8 cellular contexts compared by ENCODE assay signal in the genomic region with DNA sequence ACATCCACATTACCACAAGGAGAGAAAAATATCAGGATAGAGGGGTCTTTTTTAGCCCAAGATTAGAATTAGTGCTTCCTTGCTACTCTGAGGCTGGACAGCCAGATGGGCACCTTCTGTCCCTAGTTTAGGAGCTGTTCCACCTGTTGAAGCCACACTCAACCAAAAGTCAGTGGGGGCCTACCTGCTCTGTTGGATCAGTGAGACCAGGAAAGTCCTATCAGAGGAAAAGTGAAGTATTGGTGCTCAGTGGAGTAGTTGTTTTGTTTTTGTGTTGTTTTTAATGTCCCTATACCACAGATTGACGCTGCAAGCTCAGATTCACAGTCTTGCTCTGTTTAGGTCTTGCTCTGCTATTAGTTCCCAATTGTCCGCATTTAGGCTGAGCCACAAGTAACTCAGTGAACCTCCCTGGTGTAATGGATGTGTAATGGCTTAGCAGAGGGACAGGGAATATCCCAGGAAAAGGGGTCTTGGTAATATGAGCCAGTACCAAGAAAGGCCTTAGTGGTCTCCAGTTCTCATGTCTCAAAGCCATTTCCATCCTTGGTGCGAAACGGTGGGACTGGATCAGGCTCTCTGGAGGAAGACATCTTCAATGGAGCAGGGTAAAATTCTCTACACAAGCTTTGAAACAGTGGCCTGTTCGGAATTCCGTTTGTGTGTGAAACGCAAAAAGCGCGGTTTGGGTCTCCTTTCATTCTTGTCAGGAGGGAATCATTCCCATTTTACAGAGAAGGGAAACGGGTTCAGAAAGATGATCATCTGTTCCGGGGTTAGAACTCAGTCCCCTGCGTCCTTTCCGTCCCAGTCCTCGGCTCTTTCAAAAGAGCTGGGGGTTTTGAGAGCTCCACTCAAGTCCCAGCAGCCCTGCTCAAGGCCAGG. TPM values are rescaled to one million over a fixed set of nuclear protein-coding genes. Genes with fewer than 3 reads are reported as not detected.
DNase-seq lines count a peak whose midpoint lies in the region; ATAC-seq, FAIRE-seq and TF ChIP-seq lines count a peak whose summit lies in the region.

No MANE protein-coding gene starts in this region.

- FAIRE-seq in HepG2 (lab: Jason Lieb, UNC): no peak

- TF ChIP-seq RAD21 in HepG2 (CRISPR knock-in tag; IDR thresholded peaks at IDR 0.05): no peak

- TF ChIP-seq POLR2A in HepG2 (IDR thresholded peaks at IDR 0.05; ENCODE audit: insufficient read depth in 1 of 2, low read depth in 2 of 2, low read length in 2 of 2): no peak
- no peak for TF ChIP-seq POLR2A in upper lobe of left lung (IDR thresholded peaks at IDR 0.05)

- POLR2A ChIA-PET in HepG2 (lab: Yijun Ruan, JAX): interaction anchor here (0.6 to 3.2 kb wide), 19 partner anchors 9 to 1052 kb away, joined by 3 to 42 read pairs (median 4); partner anchors contain the start of genes STK4, TOMM34 and YWHAB

- intact Hi-C loops in HepG2 (cut with micrococcal nuclease; ENCODE audit: unreplicated experiment): no loop called here

- H3K27ac ChIP-seq in HepG2 (ENCODE audit: extremely low read length, insufficient read depth, low read length) (peak overlapping the region; percentile 46), upper lobe of left lung (peak overlapping the region in 1 of 4 donors; percentile 41)

- H3K27me3 ChIP-seq in HepG2 (ENCODE audit: control insufficient read depth in 1 of 2, insufficient read depth in 2 of 2, low read length in 2 of 2) (no peaks in the 10 kb centered on the region; a peak in 1 of 5 replicates), upper lobe of left lung (no peaks in the 10 kb centered on the region)

- H3K4me1 Mint-ChIP-seq in activated T-cell treated with anti-CD3 and anti-CD28 coated beads, Interleukin-2, amount 50 U/mL, for 72 hours (ENCODE audit: low read depth): peaks cover 38% of the 10 kb centered on the region
- peaks cover 24% of the 10 kb centered on the region for H3K4me1 Mint-ChIP-seq in activated naive CD8-positive, alpha-beta T cell treated with anti-CD3 and anti-CD28 coated beads for 36 hours

- no peak for ATAC-seq in activated T-cell treated with anti-CD3 and anti-CD28 coated beads, Interleukin-2, amount 50 U/mL, for 72 hours (replicated peaks in 1 of 2)
- ATAC-seq in HepG2 (no peak), upper lobe of left lung (ENCODE audit: low FRiP score in 2 of 2) (no peak), HG03521 (IDR thresholded peaks at IDR 0.05; ENCODE audit: unreplicated experiment) (no peak), HG03571 (IDR thresholded peaks at IDR 0.05; ENCODE audit: unreplicated experiment) (no peak)

- WGBS in HepG2 (ENCODE audit: low lambda C conversion rate): 67% methylated on average over 14 of the region's 14 CpGs
- WGBS in upper lobe of left lung, 2 donors: 33 to 36% methylated on average over 14 of the region's 14 CpGs

- H3K4me3 Mint-ChIP-seq in activated T-cell treated with anti-CD3 and anti-CD28 coated beads, Interleukin-2, amount 50 U/mL, for 72 hours: peak overlapping the region; percentile 92 to 94
- peak overlapping the region; percentile 71 for H3K4me3 Mint-ChIP-seq in activated naive CD8-positive, alpha-beta T cell treated with anti-CD3 and anti-CD28 coated beads for 36 hours

- H3K27me3 Mint-ChIP-seq in activated T-cell treated with anti-CD3 and anti-CD28 coated beads, Interleukin-2, amount 50 U/mL, for 72 hours (ENCODE audit: low read depth): no peaks in the 10 kb centered on the region
- H3K27me3 Mint-ChIP-seq in activated naive CD8-positive, alpha-beta T cell treated with anti-CD3 and anti-CD28 coated beads for 36 hours: no peaks in the 10 kb centered on the region

- H3K36me3 ChIP-seq in HepG2 (replicated peaks in 1 of 2; ENCODE audit: control insufficient read depth in 1 of 2, insufficient read depth in 2 of 2, low read length in 2 of 2): peaks cover 23 to 59% of the 10 kb centered on the region in 2 experiments
- peaks cover 8 to 47% (median 35%) of the 10 kb centered on the region in 4 donors for H3K36me3 ChIP-seq in upper lobe of left lung

- peaks cover 3% of the 10 kb centered on the region; the same call in 1 of the 2 replicates for H4K20me1 ChIP-seq in HepG2 (ENCODE audit: insufficient read depth, low read length)

- BruUV-seq in HepG2 (replicated peaks; lab: Mats Ljungman, UMichigan): TSS peak; percentile 13

- H3K9ac ChIP-seq in HepG2 (ENCODE audit: insufficient read depth, low read depth, low read length): peak overlapping the region; percentile 35; the same call in 1 of the 2 replicates

- peaks cover 8% of the 10 kb centered on the region for H3K79me2 ChIP-seq in HepG2 (ENCODE audit: insufficient read depth, low read length)

- H3K4me2 ChIP-seq in HepG2 (ENCODE audit: low read depth, low read length): peak overlapping the region; percentile 99

- no peak; a peak in 1 of 4 replicates for TF ChIP-seq EP300 in HepG2 (IDR thresholded peaks at IDR 0.05; ENCODE audit: low read depth in 2 of 2, low read length in 2 of 2)
- TF ChIP-seq EP300 in HepG2 (CRISPR knock-in tag; IDR thresholded peaks at IDR 0.05; ENCODE audit: borderline replicate concordance): no peak
- TF ChIP-seq EP300 in upper lobe of left lung (IDR thresholded peaks at IDR 0.05): no peak

- TF ChIP-seq CTCF in HepG2 (CRISPR knock-in tag; IDR thresholded peaks at IDR 0.05) (no peak), upper lobe of left lung (IDR thresholded peaks at IDR 0.05) (no peak)

- H3K9me3 ChIP-seq in HepG2 (ENCODE audit: low read length) (no peaks in the 10 kb centered on the region), upper lobe of left lung (no peaks in the 10 kb centered on the region)

- H3K4me1 ChIP-seq in HepG2 (ENCODE audit: insufficient read depth, low read length) (peaks cover 14% of the 10 kb centered on the region), upper lobe of left lung (peaks cover 11 to 28% (median 19%) of the 10 kb centered on the region in 4 donors)

- H3K4me3 ChIP-seq in HepG2 (replicated peaks in 1 of 3; ENCODE audit: insufficient read depth in 1 of 3, low read depth in 2 of 3, low read length in 3 of 3): peak overlapping the region; percentile 87 to 97 (median 95); a peak in 4 of 6 replicates
- peak overlapping the region in 3 of 4 donors; percentile 68 to 81 (median 76) for H3K4me3 ChIP-seq in upper lobe of left lung

- peaks cover 5 to 22% of the 10 kb centered on the region in 2 donors for H3K36me3 Mint-ChIP-seq in activated T-cell treated with anti-CD3 and anti-CD28 coated beads, Interleukin-2, amount 50 U/mL, for 72 hours (ENCODE audit: insufficient read depth in 2 of 2)
- peaks cover 26% of the 10 kb centered on the region for H3K36me3 Mint-ChIP-seq in activated naive CD8-positive, alpha-beta T cell treated with anti-CD3 and anti-CD28 coated beads for 36 hours

- in situ Hi-C loops in HepG2 (cut with HindIII; ENCODE audit: extremely low pct_ligation_motif_present, low pct_unique_long_range_greater_than_20kb): no loop called here

- H3K27ac Mint-ChIP-seq in activated T-cell treated with anti-CD3 and anti-CD28 coated beads, Interleukin-2, amount 50 U/mL, for 72 hours: peak overlapping the region; percentile 76
- H3K27ac Mint-ChIP-seq in activated naive CD8-positive, alpha-beta T cell treated with anti-CD3 and anti-CD28 coated beads for 36 hours: peak overlapping the region; percentile 56

- H2AFZ ChIP-seq in HepG2 (ENCODE audit: low read length): no peak overlapping the region

- CTCF ChIA-PET in HepG2 (lab: Yijun Ruan, JAX; ENCODE audit: low intra/inter-chr PET ratio, low total read pairs): no interaction called here

- H3K9me3 Mint-ChIP-seq in activated T-cell treated with anti-CD3 and anti-CD28 coated beads, Interleukin-2, amount 50 U/mL, for 72 hours: no peaks in the 10 kb centered on the region
- H3K9me3 Mint-ChIP-seq in activated naive CD8-positive, alpha-beta T cell treated with anti-CD3 and anti-CD28 coated beads for 36 hours: no peaks in the 10 kb centered on the region

- DNase-seq in activated T-cell treated with anti-CD3 and anti-CD28 coated beads, Interleukin-2, amount 50 U/mL, for 72 hours: no peak
- no peak for DNase-seq in activated T-cell treated with anti-CD3 and anti-CD28 coated beads, Interleukin-2, amount 50 U/mL, for 1 hour
- DNase-seq in activated naive CD8-positive, alpha-beta T cell treated with anti-CD3 and anti-CD28 coated beads for 36 hours: no peak
- DNase-seq in HepG2 (ENCODE audit: low spot score) (no peak), upper lobe of left lung (no peak), T-helper 9 cell (no peak)

RNA-seq across cellular contexts. Expression of gene PABPC1L, which starts 0.6 kb away (rescaled TPM):
- 100 to 1,000 TPM; 138 to 162 TPM for total RNA-seq in activated T-cell treated with anti-CD3 and anti-CD28 coated beads, Interleukin-2, amount 50 U/mL, for 72 hours
- total RNA-seq in activated naive CD8-positive, alpha-beta T cell treated with anti-CD3 and anti-CD28 coated beads for 36 hours: 10 to 100 TPM; 75.3 to 79.3 TPM
- total RNA-seq in HepG2 (2016; rRNA removed; fragmentation: Illumina TruSeq; extraction: Trizol): 6.4 and 30.8 TPM in 2 replicates
- 8.8 and 10.6 TPM in 2 replicates for total RNA-seq in HepG2 (2016; cell fraction: cytosol; rRNA removed; fragmentation: Illumina TruSeq; extraction: Trizol; ENCODE audit: low read depth)
- 7.2 and 30.6 TPM in 2 replicates for total RNA-seq in HepG2 (2016; cell fraction: insoluble cytoplasmic fraction; rRNA removed; fragmentation: Illumina TruSeq; extraction: Trizol)
- total RNA-seq in HepG2 (2016; cell fraction: membrane; rRNA removed; fragmentation: Illumina TruSeq; extraction: Trizol): 7.7 TPM in 2 replicates
- 68.7 and 74.6 TPM in 2 replicates for total RNA-seq in HepG2 (2016; cell fraction: nucleus; rRNA removed; fragmentation: Illumina TruSeq; extraction: Trizol)
- 252 and 283 TPM in 2 replicates for polyA plus RNA-seq in HepG2 (2011; rRNA removed)
- polyA plus RNA-seq in HepG2 (2011; cell fraction: cytosol; rRNA removed): 48.8 and 52.2 TPM in 2 replicates
- 1,815 and 1,864 TPM in 2 replicates for polyA plus RNA-seq in HepG2 (2011; cell fraction: nucleus; rRNA removed)
- 109 and 110 TPM in 2 replicates for polyA plus RNA-seq in HepG2 (2012)
- 3.4 TPM in 2 replicates for polyA plus RNA-seq in HepG2 (2016; cell fraction: cytosol; fragmentation: Illumina TruSeq; extraction: Trizol; ENCODE audit: low read depth)
- 8.9 and 10.9 TPM in 2 replicates for polyA plus RNA-seq in HepG2 (2016; cell fraction: insoluble cytoplasmic fraction; fragmentation: Illumina TruSeq; extraction: Trizol; ENCODE audit: low read depth)
- polyA plus RNA-seq in HepG2 (2016; cell fraction: membrane; fragmentation: Illumina TruSeq; extraction: Trizol; ENCODE audit: low read depth): 4.4 and 4.6 TPM in 2 replicates
- 374 and 409 TPM in 2 replicates for polyA plus RNA-seq in HepG2 (2016; cell fraction: nucleus; fragmentation: Illumina TruSeq; extraction: Trizol; ENCODE audit: insufficient read depth, low read depth)
- polyA minus RNA-seq in HepG2 (2011; rRNA and poly(A)+ RNA removed; ENCODE audit: low replicate concordance): 12.6 and 64.0 TPM in 2 replicates
- 10.6 and 12.0 TPM in 2 replicates for polyA minus RNA-seq in HepG2 (2011; cell fraction: cytosol; rRNA and poly(A)+ RNA removed)
- 250 and 264 TPM in 2 replicates for polyA minus RNA-seq in HepG2 (2011; cell fraction: nucleus; rRNA and poly(A)+ RNA removed)
- 100 to 1,000 TPM in 1 of 6 donors, 10 to 100 TPM in 5; 15.7 to 130 (median 43.7) TPM for total RNA-seq in upper lobe of left lung

RNA-seq across cellular contexts. Expression of gene YWHAB, which starts 23.7 kb away (rescaled TPM):
- 100 to 1,000 TPM; 196 to 198 TPM for total RNA-seq in activated T-cell treated with anti-CD3 and anti-CD28 coated beads, Interleukin-2, amount 50 U/mL, for 72 hours
- total RNA-seq in activated naive CD8-positive, alpha-beta T cell treated with anti-CD3 and anti-CD28 coated beads for 36 hours: 100 to 1,000 TPM; 247 TPM
- total RNA-seq in HepG2 (2016; rRNA removed; fragmentation: Illumina TruSeq; extraction: Trizol): 121 and 184 TPM in 2 replicates
- 13.1 and 14.3 TPM in 2 replicates for total RNA-seq in HepG2 (2016; cell fraction: cytosol; rRNA removed; fragmentation: Illumina TruSeq; extraction: Trizol; ENCODE audit: low read depth)
- 123 and 180 TPM in 2 replicates for total RNA-seq in HepG2 (2016; cell fraction: insoluble cytoplasmic fraction; rRNA removed; fragmentation: Illumina TruSeq; extraction: Trizol)
- total RNA-seq in HepG2 (2016; cell fraction: membrane; rRNA removed; fragmentation: Illumina TruSeq; extraction: Trizol): 60.9 and 62.9 TPM in 2 replicates
- 79.4 and 83.5 TPM in 2 replicates for total RNA-seq in HepG2 (2016; cell fraction: nucleus; rRNA removed; fragmentation: Illumina TruSeq; extraction: Trizol)
- 64.0 and 77.2 TPM in 2 replicates for polyA plus RNA-seq in HepG2 (2011; rRNA removed)
- polyA plus RNA-seq in HepG2 (2011; cell fraction: cytosol; rRNA removed): 41.7 and 66.1 TPM in 2 replicates
- 28.9 and 37.6 TPM in 2 replicates for polyA plus RNA-seq in HepG2 (2011; cell fraction: nucleus; rRNA removed)
- polyA plus RNA-seq in HepG2 (2012): 122 and 130 TPM in 2 replicates
- polyA plus RNA-seq in HepG2 (2016; cell fraction: cytosol; fragmentation: Illumina TruSeq; extraction: Trizol; ENCODE audit: low read depth): 22.2 and 23.8 TPM in 2 replicates
- polyA plus RNA-seq in HepG2 (2016; cell fraction: insoluble cytoplasmic fraction; fragmentation: Illumina TruSeq; extraction: Trizol; ENCODE audit: low read depth): 254 and 256 TPM in 2 replicates
- 47.1 and 50.3 TPM in 2 replicates for polyA plus RNA-seq in HepG2 (2016; cell fraction: membrane; fragmentation: Illumina TruSeq; extraction: Trizol; ENCODE audit: low read depth)
- polyA plus RNA-seq in HepG2 (2016; cell fraction: nucleus; fragmentation: Illumina TruSeq; extraction: Trizol; ENCODE audit: insufficient read depth, low read depth): 121 and 126 TPM in 2 replicates
- 22.5 and 46.6 TPM in 2 replicates for polyA minus RNA-seq in HepG2 (2011; rRNA and poly(A)+ RNA removed; ENCODE audit: low replicate concordance)
- 38.2 and 43.5 TPM in 2 replicates for polyA minus RNA-seq in HepG2 (2011; cell fraction: cytosol; rRNA and poly(A)+ RNA removed)
- 64.2 and 67.4 TPM in 2 replicates for polyA minus RNA-seq in HepG2 (2011; cell fraction: nucleus; rRNA and poly(A)+ RNA removed)
- 100 to 1,000 TPM in 4 of 6 donors, 10 to 100 TPM in 2; 61.0 to 201 (median 123) TPM for total RNA-seq in upper lobe of left lung

RNA-seq across cellular contexts. Expression of gene TOMM34, which starts 51.0 kb away (rescaled TPM):
- 10 to 100 TPM; 43.5 to 46.8 TPM for total RNA-seq in activated T-cell treated with anti-CD3 and anti-CD28 coated beads, Interleukin-2, amount 50 U/mL, for 72 hours
- 10 to 100 TPM; 72.9 to 75.1 TPM for total RNA-seq in activated naive CD8-positive, alpha-beta T cell treated with anti-CD3 and anti-CD28 coated beads for 36 hours
- total RNA-seq in HepG2 (2016; rRNA removed; fragmentation: Illumina TruSeq; extraction: Trizol): 52.0 and 73.0 TPM in 2 replicates
- total RNA-seq in HepG2 (2016; cell fraction: cytosol; rRNA removed; fragmentation: Illumina TruSeq; extraction: Trizol; ENCODE audit: low read depth): 6.2 and 6.4 TPM in 2 replicates
- total RNA-seq in HepG2 (2016; cell fraction: insoluble cytoplasmic fraction; rRNA removed; fragmentation: Illumina TruSeq; extraction: Trizol): 52.3 and 72.3 TPM in 2 replicates
- total RNA-seq in HepG2 (2016; cell fraction: membrane; rRNA removed; fragmentation: Illumina TruSeq; extraction: Trizol): 18.0 and 21.0 TPM in 2 replicates
- total RNA-seq in HepG2 (2016; cell fraction: nucleus; rRNA removed; fragmentation: Illumina TruSeq; extraction: Trizol): 24.9 and 25.7 TPM in 2 replicates
- 36.2 and 38.3 TPM in 2 replicates for polyA plus RNA-seq in HepG2 (2011; rRNA removed)
- 38.3 and 39.9 TPM in 2 replicates for polyA plus RNA-seq in HepG2 (2011; cell fraction: cytosol; rRNA removed)
- polyA plus RNA-seq in HepG2 (2011; cell fraction: nucleus; rRNA removed): 20.9 and 23.3 TPM in 2 replicates
- polyA plus RNA-seq in HepG2 (2012): 41.6 and 42.7 TPM in 2 replicates
- 7.7 and 7.8 TPM in 2 replicates for polyA plus RNA-seq in HepG2 (2016; cell fraction: cytosol; fragmentation: Illumina TruSeq; extraction: Trizol; ENCODE audit: low read depth)
- polyA plus RNA-seq in HepG2 (2016; cell fraction: insoluble cytoplasmic fraction; fragmentation: Illumina TruSeq; extraction: Trizol; ENCODE audit: low read depth): 102 TPM in 2 replicates
- polyA plus RNA-seq in HepG2 (2016; cell fraction: membrane; fragmentation: Illumina TruSeq; extraction: Trizol; ENCODE audit: low read depth): 17.3 and 19.1 TPM in 2 replicates
- 45.6 and 46.6 TPM in 2 replicates for polyA plus RNA-seq in HepG2 (2016; cell fraction: nucleus; fragmentation: Illumina TruSeq; extraction: Trizol; ENCODE audit: insufficient read depth, low read depth)
- 23.9 and 48.7 TPM in 2 replicates for polyA minus RNA-seq in HepG2 (2011; rRNA and poly(A)+ RNA removed; ENCODE audit: low replicate concordance)
- 11.6 and 12.1 TPM in 2 replicates for polyA minus RNA-seq in HepG2 (2011; cell fraction: cytosol; rRNA and poly(A)+ RNA removed)
- 6.8 and 9.1 TPM in 2 replicates for polyA minus RNA-seq in HepG2 (2011; cell fraction: nucleus; rRNA and poly(A)+ RNA removed)
- total RNA-seq in upper lobe of left lung: 10 to 100 TPM in 5 of 6 donors, 1 to 10 TPM in 1; 6.2 to 26.1 (median 13.5) TPM

RNA-seq across cellular contexts. Expression of gene STK4, which starts 57.1 kb away (rescaled TPM):
- total RNA-seq in activated T-cell treated with anti-CD3 and anti-CD28 coated beads, Interleukin-2, amount 50 U/mL, for 72 hours: 100 to 1,000 TPM; 161 to 162 TPM
- total RNA-seq in activated naive CD8-positive, alpha-beta T cell treated with anti-CD3 and anti-CD28 coated beads for 36 hours: 100 to 1,000 TPM; 180 to 198 TPM
- 38.3 and 61.4 TPM in 2 replicates for total RNA-seq in HepG2 (2016; rRNA removed; fragmentation: Illumina TruSeq; extraction: Trizol)
- total RNA-seq in HepG2 (2016; cell fraction: cytosol; rRNA removed; fragmentation: Illumina TruSeq; extraction: Trizol; ENCODE audit: low read depth): 7.6 and 8.4 TPM in 2 replicates
- total RNA-seq in HepG2 (2016; cell fraction: insoluble cytoplasmic fraction; rRNA removed; fragmentation: Illumina TruSeq; extraction: Trizol): 38.6 and 51.4 TPM in 2 replicates
- total RNA-seq in HepG2 (2016; cell fraction: membrane; rRNA removed; fragmentation: Illumina TruSeq; extraction: Trizol): 17.0 and 19.2 TPM in 2 replicates
- total RNA-seq in HepG2 (2016; cell fraction: nucleus; rRNA removed; fragmentation: Illumina TruSeq; extraction: Trizol): 46.5 and 48.3 TPM in 2 replicates
- polyA plus RNA-seq in HepG2 (2011; rRNA removed): 21.2 and 25.6 TPM in 2 replicates
- polyA plus RNA-seq in HepG2 (2011; cell fraction: cytosol; rRNA removed): 11.6 and 16.8 TPM in 2 replicates
- polyA plus RNA-seq in HepG2 (2011; cell fraction: nucleus; rRNA removed): 14.7 and 18.6 TPM in 2 replicates
- polyA plus RNA-seq in HepG2 (2012): 16.8 and 20.4 TPM in 2 replicates
- 1.2 TPM in 2 replicates for polyA plus RNA-seq in HepG2 (2016; cell fraction: cytosol; fragmentation: Illumina TruSeq; extraction: Trizol; ENCODE audit: low read depth)
- 34.7 and 38.5 TPM in 2 replicates for polyA plus RNA-seq in HepG2 (2016; cell fraction: insoluble cytoplasmic fraction; fragmentation: Illumina TruSeq; extraction: Trizol; ENCODE audit: low read depth)
- polyA plus RNA-seq in HepG2 (2016; cell fraction: membrane; fragmentation: Illumina TruSeq; extraction: Trizol; ENCODE audit: low read depth): 4.8 and 5.6 TPM in 2 replicates
- 40.8 and 44.8 TPM in 2 replicates for polyA plus RNA-seq in HepG2 (2016; cell fraction: nucleus; fragmentation: Illumina TruSeq; extraction: Trizol; ENCODE audit: insufficient read depth, low read depth)
- 23.3 and 33.6 TPM in 2 replicates for polyA minus RNA-seq in HepG2 (2011; rRNA and poly(A)+ RNA removed; ENCODE audit: low replicate concordance)
- 18.8 and 20.9 TPM in 2 replicates for polyA minus RNA-seq in HepG2 (2011; cell fraction: cytosol; rRNA and poly(A)+ RNA removed)
- 67.3 and 85.4 TPM in 2 replicates for polyA minus RNA-seq in HepG2 (2011; cell fraction: nucleus; rRNA and poly(A)+ RNA removed)
- total RNA-seq in upper lobe of left lung: 10 to 100 TPM; 31.0 to 76.1 (median 44.1) TPM
